ENCODE assay signal across 28 cellular contexts in the genomic region with DNA sequence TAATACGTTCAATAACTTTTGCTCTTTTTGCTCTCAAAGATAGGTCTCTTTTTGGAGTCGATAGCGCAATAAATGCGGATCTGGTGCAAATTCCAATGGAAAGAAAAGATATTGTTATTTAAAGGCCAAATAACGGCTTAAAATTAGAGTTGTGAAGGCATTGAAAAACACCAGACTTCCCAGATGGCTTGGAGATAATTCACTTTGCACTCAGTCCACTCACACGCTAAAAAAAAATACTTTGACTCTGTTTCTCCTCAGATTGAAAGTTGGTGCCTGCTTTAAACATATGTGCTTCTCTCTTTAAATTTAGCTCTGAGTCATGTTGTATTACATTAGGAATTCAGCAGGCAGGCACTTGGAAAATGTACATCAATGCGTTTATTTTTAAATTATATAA.
"Had no signal": no experiment of that assay in that cellular context is flagged by ENCODE, and none has a peak within 500 bp of the region (broad histone marks: within the 10 kb centered on the region; RNA-seq: fewer than 3 reads in every experiment).

No MANE protein-coding gene starts in this region.

- H3K79me2 ChIP-seq: parathyroid adenoma had no signal

- H2AFZ ChIP-seq: neural progenitor cell, parathyroid adenoma had no signal

- H3K4me1 Mint-ChIP-seq: naive thymus-derived CD4-positive, alpha-beta T cell; natural killer cell; neural progenitor cell; stimulated activated effector memory CD8-positive, alpha-beta T cell treated with anti-CD3 and anti-CD28 coated beads, Interleukin-12 subunit alpha, Interleukin-12 subunit beta, amount 100 ng/mL, for 72 hours; stimulated activated naive B cell treated with anti-CD40 and anti-IgM and Interleukin-4, amounts not matched to agents 10 μg/mL and 1 μg/mL and 100 μg/mL, for 72 hours had no signal

- H3K27ac Mint-ChIP-seq: naive thymus-derived CD4-positive, alpha-beta T cell; natural killer cell; nephron; neural progenitor cell; progenitor cell of endocrine pancreas; stimulated activated effector memory CD8-positive, alpha-beta T cell treated with anti-CD3 and anti-CD28 coated beads, Interleukin-12 subunit alpha, Interleukin-12 subunit beta, amount 100 ng/mL, for 72 hours; stimulated activated naive B cell treated with anti-CD40 and anti-IgM and Interleukin-4, amounts not matched to agents 10 μg/mL and 1 μg/mL and 100 μg/mL, for 72 hours; stimulated activated naive CD8-positive, alpha-beta T cell treated with anti-CD3 and anti-CD28 coated beads, Interleukin-15, Interleukin-2, amounts not matched to agents 100 ng/mL and 50 ng/mL, for 24 hours had no signal

- H3K4me1 ChIP-seq: neural progenitor cell, parathyroid adenoma, psoas muscle, right lobe of liver, sigmoid colon, stomach, thyroid gland, tibial nerve, upper lobe of left lung, vagina had no signal

- H3K36me3 Mint-ChIP-seq: natural killer cell; neural progenitor cell; stimulated activated effector memory CD8-positive, alpha-beta T cell treated with anti-CD3 and anti-CD28 coated beads, Interleukin-12 subunit alpha, Interleukin-12 subunit beta, amount 100 ng/mL, for 72 hours had no signal

- H3K9me3 ChIP-seq: ovary, psoas muscle, right lobe of liver, thoracic aorta, thyroid gland, upper lobe of left lung, vagina had no signal

- H3K9ac ChIP-seq: neural progenitor cell, parathyroid adenoma had no signal

- H3K36me3 ChIP-seq: neural progenitor cell, ovary, right lobe of liver, sigmoid colon, stomach, thoracic aorta, thyroid gland, tibial nerve, upper lobe of left lung, vagina had no signal

- DNase-seq: naive thymus-derived CD4-positive, alpha-beta T cell; natural killer cell; occipital lobe; ovary; psoas muscle; right cardiac atrium; right lobe of liver; sigmoid colon; small intestine; stimulated activated CD4-positive, alpha-beta T cell treated with anti-CD3 and anti-CD28 coated beads, Interleukin-15, amount 100 ng/mL, for 24 hours; stimulated activated CD4-positive, alpha-beta T cell treated with anti-CD3 and anti-CD28 coated beads, Interleukin-2, amount 100 ng/mL, for 24 hours; stimulated activated CD4-positive, alpha-beta T cell treated with anti-CD3 and anti-CD28 coated beads, Interleukin-2, amount 100 ng/mL, for 48 hours; stimulated activated CD4-positive, alpha-beta T cell treated with anti-CD3 and anti-CD28 coated beads, Interleukin-4, amount 100 ng/mL, for 24 hours; stimulated activated naive B cell treated with anti-CD40 and anti-IgM and Interleukin-4, amounts not matched to agents 10 μg/mL and 1 μg/mL and 100 μg/mL, for 72 hours; stimulated activated naive CD4-positive, alpha-beta T cell treated with Interleukin-2 at 50 U/mL for 16 hours; stomach; thyroid gland; trophoblast cell; upper lobe of left lung had no signal

- H3K4me3 ChIP-seq: neural progenitor cell, ovary, psoas muscle, right lobe of liver, sigmoid colon, stomach, thoracic aorta, thyroid gland, tibial nerve, upper lobe of left lung, vagina had no signal

- H3K4me2 ChIP-seq: neural progenitor cell had no signal

- H3K9me3 Mint-ChIP-seq: natural killer cell; neural progenitor cell; stimulated activated effector memory CD8-positive, alpha-beta T cell treated with anti-CD3 and anti-CD28 coated beads, Interleukin-12 subunit alpha, Interleukin-12 subunit beta, amount 100 ng/mL, for 72 hours; stimulated activated naive B cell treated with anti-CD40 and anti-IgM and Interleukin-4, amounts not matched to agents 10 μg/mL and 1 μg/mL and 100 μg/mL, for 72 hours; stimulated activated naive CD8-positive, alpha-beta T cell treated with anti-CD3 and anti-CD28 coated beads, Interleukin-15, Interleukin-2, amounts not matched to agents 100 ng/mL and 50 ng/mL, for 24 hours had no signal

- H3K4me3 Mint-ChIP-seq: naive thymus-derived CD4-positive, alpha-beta T cell; natural killer cell; nephron; neural progenitor cell; stimulated activated effector memory CD8-positive, alpha-beta T cell treated with anti-CD3 and anti-CD28 coated beads, Interleukin-12 subunit alpha, Interleukin-12 subunit beta, amount 100 ng/mL, for 72 hours; stimulated activated naive B cell treated with anti-CD40 and anti-IgM and Interleukin-4, amounts not matched to agents 10 μg/mL and 1 μg/mL and 100 μg/mL, for 72 hours; stimulated activated naive CD8-positive, alpha-beta T cell treated with anti-CD3 and anti-CD28 coated beads, Interleukin-15, Interleukin-2, amounts not matched to agents 100 ng/mL and 50 ng/mL, for 24 hours had no signal

- H3K27me3 ChIP-seq: ovary, right lobe of liver, thyroid gland, upper lobe of left lung, vagina had no signal

- H3K27ac ChIP-seq: neural progenitor cell, ovary, parathyroid adenoma, psoas muscle, right lobe of liver, sigmoid colon, stomach, thoracic aorta, thyroid gland, tibial nerve, upper lobe of left lung, vagina had no signal

- ATAC-seq: naive thymus-derived CD4-positive, alpha-beta T cell; natural killer cell; psoas muscle; right cardiac atrium; right lobe of liver had no signal
